1 cellular context compared by ENCODE assay signal in genomic region chr21:42086969-42087368, GRCh38.
TF ChIP-seq lines count a peak whose summit lies in the region.

No MANE protein-coding gene starts in this region.

TF ChIP-seq in IMR-90, 13 proteins besides CTCF, POLR2A, EP300 and RAD21:
- TF ChIP-seq BHLHE40 (IDR thresholded peaks at IDR 0.05; ENCODE audit: low read depth, low read length), result no peak
- TF ChIP-seq MAZ (IDR thresholded peaks at IDR 0.05; ENCODE audit: borderline replicate concordance, low read depth, low read length), result no peak
- no peak for TF ChIP-seq SMC3 (IDR thresholded peaks at IDR 0.05; ENCODE audit: low read depth, low read length)
- TF ChIP-seq ELK1 (IDR thresholded peaks at IDR 0.05; ENCODE audit: borderline replicate concordance, low read depth, low read length), result no peak
- TF ChIP-seq RCOR1 (IDR thresholded peaks at IDR 0.05; ENCODE audit: insufficient replicate concordance, low read length), result no peak
- TF ChIP-seq CHD1 (IDR thresholded peaks at IDR 0.05; ENCODE audit: low read depth, low read length), result no peak
- no peak for TF ChIP-seq MAFK (IDR thresholded peaks at IDR 0.05; ENCODE audit: low read depth, low read length)
- no peak for TF ChIP-seq FOS (IDR thresholded peaks at IDR 0.05; ENCODE audit: low read depth, low read length)
- TF ChIP-seq USF2 (IDR thresholded peaks at IDR 0.05; ENCODE audit: low read depth, low read length), result no peak
- no peak for TF ChIP-seq RFX5 (IDR thresholded peaks at IDR 0.05; ENCODE audit: low read depth, low read length)
- TF ChIP-seq NFE2L2 (IDR thresholded peaks at IDR 0.05; ENCODE audit: low read depth, low read length), result no peak
